40 cellular contexts compared by ENCODE assay signal in genomic region chr16:56140645-56141044, GRCh38. TPM values are rescaled to one million over a fixed set of nuclear protein-coding genes. Genes with fewer than 3 reads are reported as not detected.
"Had no signal": no experiment of that assay in that cellular context is flagged by ENCODE, and none has a peak within 500 bp of the region (broad histone marks: within the 10 kb centered on the region; RNA-seq: fewer than 3 reads in every experiment).

No MANE protein-coding gene starts in this region.

- FAIRE-seq: astrocyte, bronchial epithelial cell had no signal

- H3K4me1 Mint-ChIP-seq: activated naive CD4-positive, alpha-beta T cell treated with anti-CD3 and anti-CD28 coated beads, Interleukin-2, amount 10 ng/mL, durations not matched to agents 7 days and 5 days; activated naive CD4-positive, alpha-beta T cell treated with anti-CD3 and anti-CD28 coated beads, Interleukin-2, amount 50 U/mL, for 24 hours; activated naive CD8-positive, alpha-beta T cell treated with anti-CD3 and anti-CD28 coated beads for 36 hours had no signal

- H3K4me3 ChIP-seq: adrenal gland, ascending aorta, body of pancreas, breast epithelium, cardiac muscle cell had no signal

- H3K9me3 ChIP-seq: adrenal gland, ascending aorta, body of pancreas, breast epithelium had no signal

- H3K27ac ChIP-seq: adrenal gland, ascending aorta, body of pancreas, brain microvascular endothelial cell, breast epithelium, cardiac muscle cell had no signal

- H3K27me3 ChIP-seq: adrenal gland, ascending aorta, brain microvascular endothelial cell, breast epithelium, cardiac muscle cell had no signal

- H3K4me1 ChIP-seq: adrenal gland, ascending aorta, body of pancreas, breast epithelium had no signal

- H3K36me3 Mint-ChIP-seq: activated naive CD4-positive, alpha-beta T cell treated with anti-CD3 and anti-CD28 coated beads, Interleukin-2, amount 10 ng/mL, durations not matched to agents 7 days and 5 days; activated naive CD4-positive, alpha-beta T cell treated with anti-CD3 and anti-CD28 coated beads, Interleukin-2, amount 50 U/mL, for 24 hours; activated naive CD4-positive, alpha-beta T cell treated with anti-CD3 and anti-CD28 coated beads, Interleukin-2, amount 50 U/mL, for 72 hours; activated naive CD8-positive, alpha-beta T cell; activated naive CD8-positive, alpha-beta T cell treated with anti-CD3 and anti-CD28 coated beads for 36 hours; activated naive CD8-positive, alpha-beta T cell treated with anti-CD3 and anti-CD28 coated beads, Interleukin-2, amount 10 ng/mL, durations not matched to agents 7 days and 5 days had no signal

- H3K27ac Mint-ChIP-seq: activated naive CD4-positive, alpha-beta T cell treated with anti-CD3 and anti-CD28 coated beads for 36 hours; activated naive CD4-positive, alpha-beta T cell treated with anti-CD3 and anti-CD28 coated beads, Interleukin-2, amount 10 ng/mL, durations not matched to agents 7 days and 5 days; activated naive CD4-positive, alpha-beta T cell treated with anti-CD3 and anti-CD28 coated beads, Interleukin-2, amount 50 U/mL, for 24 hours; activated naive CD4-positive, alpha-beta T cell treated with anti-CD3 and anti-CD28 coated beads, Interleukin-2, amount 50 U/mL, for 72 hours; activated naive CD8-positive, alpha-beta T cell; activated naive CD8-positive, alpha-beta T cell treated with anti-CD3 and anti-CD28 coated beads for 36 hours; activated naive CD8-positive, alpha-beta T cell treated with anti-CD3 and anti-CD28 coated beads, Interleukin-2, amount 10 ng/mL, durations not matched to agents 7 days and 5 days; activated naive CD8-positive, alpha-beta T cell treated with anti-CD3 and anti-CD28 coated beads, Interleukin-2, amount 50 U/mL, for 24 hours; activated T-cell treated with anti-CD3 and anti-CD28 coated beads, Interleukin-2, amount 50 U/mL, for 24 hours; activated T-cell treated with anti-CD3 and anti-CD28 coated beads, Interleukin-2, amount 50 U/mL, for 72 hours; activated T-helper 1 cell treated with anti-CD3 and anti-CD28 coated beads, Interleukin-12 subunit alpha, Interleukin-12 subunit beta, Interleukin-2, Interleukin-4 antibody, amounts not matched to agents 30 ng/mL and 10 ng/mL and 1 ng/mL, durations not matched to agents 14 hours and 24 hours and 36 hours; activated T-helper 17 cell treated with anti-CD3 and anti-CD28 coated beads, Interleukin-2, amount 50 U/mL, for 72 hours; activated T-helper 2 cell treated with anti-CD3 and anti-CD28 coated beads, Interferon-gamma antibody, Interleukin-2, Interleukin-4, amounts not matched to agents 10 μg/mL and 5 μg/mL and 100 μg/mL, durations not matched to agents 14 hours and 24 hours and 36 hours; brain had no signal

- DNase-seq: activated effector memory CD4-positive, alpha-beta T cell treated with anti-CD3 and anti-CD28 coated beads, Interleukin-2, amount 50 U/mL, for 16 hours; activated effector memory CD4-positive, alpha-beta T cell treated with Interleukin-2 at 50 U/mL for 16 hours; activated gamma-delta T cell; activated gamma-delta T cell treated with Interleukin-2 at 50 U/mL for 16 hours; activated naive CD4-positive, alpha-beta T cell; activated naive CD4-positive, alpha-beta T cell treated with anti-CD3 and anti-CD28 coated beads for 36 hours; activated naive CD4-positive, alpha-beta T cell treated with anti-CD3 and anti-CD28 coated beads, Interleukin-2, amount 10 ng/mL, durations not matched to agents 7 days and 5 days; activated naive CD4-positive, alpha-beta T cell treated with anti-CD3 and anti-CD28 coated beads, Interleukin-2, amount 50 U/mL, for 16 hours; activated naive CD4-positive, alpha-beta T cell treated with Interleukin-2 at 50 U/mL for 16 hours; activated naive CD8-positive, alpha-beta T cell treated with anti-CD3 and anti-CD28 coated beads for 36 hours; activated naive CD8-positive, alpha-beta T cell treated with anti-CD3 and anti-CD28 coated beads, Interleukin-2, amount 10 ng/mL, durations not matched to agents 7 days and 5 days; activated naive CD8-positive, alpha-beta T cell treated with anti-CD3 and anti-CD28 coated beads, Interleukin-2, amount 50 U/mL, for 24 hours; activated T-cell treated with anti-CD3 and anti-CD28 coated beads, Interleukin-2, amount 50 U/mL, for 1 hour; activated T-cell treated with anti-CD3 and anti-CD28 coated beads, Interleukin-2, amount 50 U/mL, for 24 hours; activated T-cell treated with anti-CD3 and anti-CD28 coated beads, Interleukin-2, amount 50 U/mL, for 4 hours; activated T-cell treated with anti-CD3 and anti-CD28 coated beads, Interleukin-2, amount 50 U/mL, for 48 hours; activated T-cell treated with anti-CD3 and anti-CD28 coated beads, Interleukin-2, amount 50 U/mL, for 72 hours; adrenal gland; amniotic stem cell; amygdala; anterior cingulate cortex; aorta; body of pancreas; brain microvascular endothelial cell; caudate nucleus; central memory CD4-positive, alpha-beta T cell; cerebellar nuclear complex had no signal

- H3K27me3 Mint-ChIP-seq: central memory CD8-positive, alpha-beta T cell had no signal

- H3K9me3 Mint-ChIP-seq: activated naive CD4-positive, alpha-beta T cell treated with anti-CD3 and anti-CD28 coated beads for 36 hours; activated naive CD4-positive, alpha-beta T cell treated with anti-CD3 and anti-CD28 coated beads, Interleukin-2, amount 10 ng/mL, durations not matched to agents 7 days and 5 days; activated naive CD4-positive, alpha-beta T cell treated with anti-CD3 and anti-CD28 coated beads, Interleukin-2, amount 50 U/mL, for 24 hours; activated naive CD4-positive, alpha-beta T cell treated with anti-CD3 and anti-CD28 coated beads, Interleukin-2, amount 50 U/mL, for 72 hours; activated naive CD8-positive, alpha-beta T cell treated with anti-CD3 and anti-CD28 coated beads for 36 hours; activated naive CD8-positive, alpha-beta T cell treated with anti-CD3 and anti-CD28 coated beads, Interleukin-2, amount 10 ng/mL, durations not matched to agents 7 days and 5 days; activated naive CD8-positive, alpha-beta T cell treated with anti-CD3 and anti-CD28 coated beads, Interleukin-2, amount 50 U/mL, for 24 hours; activated T-cell treated with anti-CD3 and anti-CD28 coated beads, Interleukin-2, amount 50 U/mL, for 24 hours; activated T-cell treated with anti-CD3 and anti-CD28 coated beads, Interleukin-2, amount 50 U/mL, for 4 hours; activated T-cell treated with anti-CD3 and anti-CD28 coated beads, Interleukin-2, amount 50 U/mL, for 72 hours; activated T-helper 1 cell treated with anti-CD3 and anti-CD28 coated beads, Interleukin-12 subunit alpha, Interleukin-12 subunit beta, Interleukin-2, Interleukin-4 antibody, amounts not matched to agents 30 ng/mL and 10 ng/mL and 1 ng/mL, durations not matched to agents 14 hours and 24 hours and 36 hours; activated T-helper 17 cell treated with anti-CD3 and anti-CD28 coated beads, Interleukin-2, amount 50 U/mL, for 72 hours; activated T-helper 2 cell treated with anti-CD3 and anti-CD28 coated beads, Interferon-gamma antibody, Interleukin-2, Interleukin-4, amounts not matched to agents 10 μg/mL and 5 μg/mL and 100 μg/mL, durations not matched to agents 14 hours and 24 hours and 36 hours; central memory CD8-positive, alpha-beta T cell had no signal

- H3K36me3 ChIP-seq: adrenal gland, ascending aorta, brain microvascular endothelial cell, breast epithelium, cardiac muscle cell had no signal

- H3K4me3 Mint-ChIP-seq: activated naive CD4-positive, alpha-beta T cell treated with anti-CD3 and anti-CD28 coated beads for 36 hours; activated naive CD4-positive, alpha-beta T cell treated with anti-CD3 and anti-CD28 coated beads, Interleukin-2, amount 10 ng/mL, durations not matched to agents 7 days and 5 days; activated naive CD4-positive, alpha-beta T cell treated with anti-CD3 and anti-CD28 coated beads, Interleukin-2, amount 50 U/mL, for 24 hours; activated naive CD8-positive, alpha-beta T cell; activated naive CD8-positive, alpha-beta T cell treated with anti-CD3 and anti-CD28 coated beads for 36 hours; activated naive CD8-positive, alpha-beta T cell treated with anti-CD3 and anti-CD28 coated beads, Interleukin-2, amount 10 ng/mL, durations not matched to agents 7 days and 5 days; activated naive CD8-positive, alpha-beta T cell treated with anti-CD3 and anti-CD28 coated beads, Interleukin-2, amount 50 U/mL, for 24 hours; activated T-cell treated with anti-CD3 and anti-CD28 coated beads, Interleukin-2, amount 50 U/mL, for 24 hours; activated T-cell treated with anti-CD3 and anti-CD28 coated beads, Interleukin-2, amount 50 U/mL, for 4 hours; activated T-cell treated with anti-CD3 and anti-CD28 coated beads, Interleukin-2, amount 50 U/mL, for 72 hours; activated T-helper 1 cell treated with anti-CD3 and anti-CD28 coated beads, Interleukin-12 subunit alpha, Interleukin-12 subunit beta, Interleukin-2, Interleukin-4 antibody, amounts not matched to agents 30 ng/mL and 10 ng/mL and 1 ng/mL, durations not matched to agents 14 hours and 24 hours and 36 hours; activated T-helper 17 cell treated with anti-CD3 and anti-CD28 coated beads, Interleukin-2, amount 50 U/mL, for 72 hours; brain; central memory CD8-positive, alpha-beta T cell had no signal

- ATAC-seq: activated naive CD4-positive, alpha-beta T cell treated with anti-CD3 and anti-CD28 coated beads, Interleukin-2, amount 50 U/mL, for 72 hours; activated naive CD8-positive, alpha-beta T cell treated with anti-CD3 and anti-CD28 coated beads, Interleukin-2, amount 50 U/mL, for 24 hours; activated T-cell treated with anti-CD3 and anti-CD28 coated beads, Interleukin-2, amount 50 U/mL, for 4 hours; activated T-cell treated with anti-CD3 and anti-CD28 coated beads, Interleukin-2, amount 50 U/mL, for 72 hours; activated T-helper 17 cell treated with anti-CD3 and anti-CD28 coated beads, Interleukin-2, amount 50 U/mL, for 72 hours; body of pancreas had no signal

RNA-seq across cellular contexts. Expression of gene GNAO1, which starts 50.6 kb away (rescaled TPM):
- total RNA-seq: bronchial epithelial cell had no signal
